Comparison of ENCODE assay signal across 9 cellular contexts in genomic region chr7:54664235-54665228, GRCh38.
DNase-seq lines count a peak whose midpoint lies in the region; ATAC-seq and TF ChIP-seq lines count a peak whose summit lies in the region.
"Had no signal": no experiment of that assay in that cellular context is flagged by ENCODE, and none has a peak within 500 bp of the region (broad histone marks: within the 10 kb centered on the region; RNA-seq: fewer than 3 reads in every experiment).

No MANE protein-coding gene starts in this region.

- intact Hi-C loops in right cardiac atrium (cut with DNase I), result no loop called here

- H4K91ac ChIP-seq in H9 (ENCODE audit: insufficient read length, low read depth, low read length), result no peak overlapping the region

- no peak overlapping the region for H2AFZ ChIP-seq in H9 (ENCODE audit: low read length)

- DNase-seq in activated T-cell treated with anti-CD3 and anti-CD28 coated beads for 48 hours (ENCODE audit: low read depth), result peak; percentile 21
- DNase-seq in activated T-cell treated with anti-CD3 and anti-CD28 coated beads, Interleukin-2, amount 50 U/mL, for 1 hour, result no peak
- peak; percentile 86 for DNase-seq in H9
- peak; percentile 10 for DNase-seq in NCI-H146 treated with DMSO at 0.1 percent for 48 hours (lab: John Stamatoyannopoulos, UW; ENCODE audit: unreplicated experiment)
- DNase-seq in activated naive CD8-positive, alpha-beta T cell treated with anti-CD3 and anti-CD28 coated beads for 36 hours, result peak; percentile 36
- peak; percentile 41 to 74 (median 70) for DNase-seq in right cardiac atrium
- DNase-seq in putamen (ENCODE audit: low spot score), result peak; percentile 39
- no peak for DNase-seq in cerebellar nuclear complex (lab: John Stamatoyannopoulos, UW)

- peak; percentile 83 to 89 for ATAC-seq in right cardiac atrium

- no peak overlapping the region for H2BK5ac ChIP-seq in H9 (ENCODE audit: insufficient read length, low read length)

- no peak overlapping the region for H2BK120ac ChIP-seq in H9 (ENCODE audit: low read depth, low read length, poor library complexity, severe bottlenecking)

- no peak overlapping the region for H2BK15ac ChIP-seq in H9 (ENCODE audit: low read depth, low read length)

- peaks cover 29 to 32% of the 10 kb centered on the region in 2 experiments for H3K4me1 Mint-ChIP-seq in H9
- peaks cover 6% of the 10 kb centered on the region for H3K4me1 Mint-ChIP-seq in activated naive CD8-positive, alpha-beta T cell treated with anti-CD3 and anti-CD28 coated beads for 36 hours

- WGBS in H9 (ENCODE audit: extremely low coverage, insufficient read length, low lambda C conversion rate), result no CpG with 5 or more reads among the region's 62 CpGs
- WGBS in right cardiac atrium, result 6% methylated on average over 62 of the region's 62 CpGs

- no peak overlapping the region for H4K5ac ChIP-seq in H9 (ENCODE audit: insufficient read length, low read depth, low read length)

- no peaks in the 10 kb centered on the region for H3K79me1 ChIP-seq in H9 (ENCODE audit: insufficient read depth, low read depth, low read length, poor library complexity, severe bottlenecking)

- H4K8ac ChIP-seq in H9 (replicated peaks; ENCODE audit: insufficient read length, low read depth, low read length), result no peak overlapping the region

- H3K18ac ChIP-seq in H9 (ENCODE audit: insufficient read length, low read depth, low read length), result no peak overlapping the region

- H4K20me1 ChIP-seq in H9 (ENCODE audit: control insufficient read depth, insufficient read depth, insufficient read length), result no peaks in the 10 kb centered on the region

- peak overlapping the region; percentile 15 for H3K4me3 ChIP-seq in right cardiac atrium (ENCODE audit: low read length)

- H3K4ac ChIP-seq in H9 (ENCODE audit: low read depth, low read length), result no peak overlapping the region

- no peak overlapping the region for H2AK5ac ChIP-seq in H9 (ENCODE audit: insufficient read length, low read length)

- H3K27ac ChIP-seq in H9 (ENCODE audit: insufficient read length, low read depth, low read length) (no peak overlapping the region), right cardiac atrium (ENCODE audit: low read length) (no peak overlapping the region)

- no peak overlapping the region for H3K23ac ChIP-seq in H9 (ENCODE audit: insufficient read length, low read depth, low read length)

- no peak overlapping the region for H3K56ac ChIP-seq in H9 (ENCODE audit: insufficient read length, low read depth, low read length)

- no peak overlapping the region for H3T11ph ChIP-seq in H9 (ENCODE audit: low read length)

- H2BK20ac ChIP-seq in H9 (ENCODE audit: low read depth, low read length, poor library complexity, severe bottlenecking), result no peak overlapping the region

- H3K9me3 ChIP-seq in H9 (ENCODE audit: control insufficient read depth, low read depth, low read length), result no peaks in the 10 kb centered on the region
- no peaks in the 10 kb centered on the region for H3K9me3 ChIP-seq in right cardiac atrium (ENCODE audit: control insufficient read depth, low read length)

- H3K14ac ChIP-seq in H9 (ENCODE audit: insufficient read depth, low read length), result no peak overlapping the region

- peaks cover 15 to 28% of the 10 kb centered on the region in 2 experiments for H3K9me3 Mint-ChIP-seq in H9
- H3K9me3 Mint-ChIP-seq in activated naive CD8-positive, alpha-beta T cell treated with anti-CD3 and anti-CD28 coated beads for 36 hours, result no peaks in the 10 kb centered on the region
- H3K9me3 Mint-ChIP-seq: memory B cell had no signal

- H3K27ac Mint-ChIP-seq in H9, result no peak overlapping the region
- H3K27ac Mint-ChIP-seq in activated naive CD8-positive, alpha-beta T cell treated with anti-CD3 and anti-CD28 coated beads for 36 hours, result no peak overlapping the region
- H3K27ac Mint-ChIP-seq: memory B cell had no signal

- H3K36me3 Mint-ChIP-seq in H9 (ENCODE audit: insufficient read depth in 1 of 3, low read depth in 3 of 3), result peaks cover 2 to 26% (median 4%) of the 10 kb centered on the region in 3 experiments; a peak in 5 of 7 replicates
- H3K36me3 Mint-ChIP-seq in activated naive CD8-positive, alpha-beta T cell treated with anti-CD3 and anti-CD28 coated beads for 36 hours, result no peaks in the 10 kb centered on the region
- H3K36me3 Mint-ChIP-seq: memory B cell had no signal

- peaks cover 9% of the 10 kb centered on the region for H3K23me2 ChIP-seq in H9 (ENCODE audit: insufficient read length, low read depth, low read length, poor library complexity, severe bottlenecking)

- H2BK12ac ChIP-seq in H9 (ENCODE audit: insufficient read length, low read depth, low read length), result no peak overlapping the region

- H3K79me2 ChIP-seq in H9 (ENCODE audit: insufficient read depth, low read length), result no peaks in the 10 kb centered on the region

- no peak overlapping the region for H3K9ac ChIP-seq in H9 (ENCODE audit: extremely low read depth, insufficient read length, low read length)

- peak; percentile 59 for TF ChIP-seq CTCF in H9 (conservative IDR thresholded peaks at IDR 0.05)

- peak overlapping the region; percentile 73 to 76 for H3K4me3 Mint-ChIP-seq in H9
- H3K4me3 Mint-ChIP-seq in activated naive CD8-positive, alpha-beta T cell treated with anti-CD3 and anti-CD28 coated beads for 36 hours, result peak overlapping the region; percentile 56

- peaks cover 7% of the 10 kb centered on the region; the same call in 1 of the 2 replicates for H3K4me1 ChIP-seq in H9 (ENCODE audit: insufficient read depth, low read length)
- H3K4me1 ChIP-seq in right cardiac atrium (ENCODE audit: control insufficient read depth, insufficient read depth, low read length), result no peaks in the 10 kb centered on the region

- peak overlapping the region; percentile 67 for H3K4me2 ChIP-seq in H9 (ENCODE audit: insufficient read depth, insufficient read length, low read length)

- peaks cover 2% of the 10 kb centered on the region; the same call in 1 of the 2 replicates for H3K27me3 ChIP-seq in H9 (ENCODE audit: insufficient read depth, low read length)
- H3K27me3 ChIP-seq in right cardiac atrium (ENCODE audit: control insufficient read depth, insufficient read depth), result no peaks in the 10 kb centered on the region

- peaks cover 50% of the 10 kb centered on the region for H3K27me3 Mint-ChIP-seq in H9 (ENCODE audit: low read depth)
- H3K27me3 Mint-ChIP-seq in activated naive CD8-positive, alpha-beta T cell treated with anti-CD3 and anti-CD28 coated beads for 36 hours, result peaks cover 40% of the 10 kb centered on the region

Comparison
In these comparisons a context has a peak if more than half of its experiments do, and no peak if none do; other contexts are left out.
1. DNase-seq: peak in activated T-cell treated with anti-CD3 and anti-CD28 coated beads for 48 hours (single experiment), H9 (single experiment), NCI-H146 treated with DMSO at 0.1 percent for 48 hours (single experiment), activated naive CD8-positive, alpha-beta T cell treated with anti-CD3 and anti-CD28 coated beads for 36 hours (single experiment), right cardiac atrium (3 of 3) and putamen (single experiment); none in activated T-cell treated with anti-CD3 and anti-CD28 coated beads, Interleukin-2, amount 50 U/mL, for 1 hour (single experiment) and cerebellar nuclear complex (0 of 2).